In genomic region chr14:29724991-29725390, GRCh38 we compare ENCODE assay signal across 11 cellular contexts.
A peak's percentile ranks its signal among the peaks of the same experiment; 100 is the strongest.
DNase-seq lines count a peak whose midpoint lies in the region; ATAC-seq and TF ChIP-seq lines count a peak whose summit lies in the region.
"Had no signal": no experiment of that assay in that cellular context is flagged by ENCODE, and none has a peak within 500 bp of the region (broad histone marks: within the 10 kb centered on the region; RNA-seq: fewer than 3 reads in every experiment).

No MANE protein-coding gene starts in this region.

- no peaks in the 10 kb centered on the region for H3K9me3 Mint-ChIP-seq in activated CD8-positive, alpha-beta T cell treated with anti-CD3 and anti-CD28 coated beads for 36 hours

- no peaks in the 10 kb centered on the region for H3K36me3 Mint-ChIP-seq in activated CD8-positive, alpha-beta T cell treated with anti-CD3 and anti-CD28 coated beads for 36 hours (ENCODE audit: low read depth)

- no peaks in the 10 kb centered on the region for H3K27me3 Mint-ChIP-seq in activated CD8-positive, alpha-beta T cell treated with anti-CD3 and anti-CD28 coated beads for 36 hours
- H3K27me3 Mint-ChIP-seq: activated CD4-positive, alpha-beta T cell treated with anti-CD3 and anti-CD28 coated beads for 36 hours had no signal

- intact Hi-C loops in sciatic nerve (cut with DNase I): no loop called here
- intact Hi-C loops in activated CD8-positive, alpha-beta T cell treated with anti-CD3 and anti-CD28 coated beads for 36 hours (cut with micrococcal nuclease): no loop called here

- TF ChIP-seq CTCF in fibroblast of the aortic adventitia (IDR thresholded peaks at IDR 0.05; ENCODE audit: insufficient read depth, low read length): no peak
- no peak for TF ChIP-seq CTCF in activated CD8-positive, alpha-beta T cell treated with anti-CD3 and anti-CD28 coated beads for 36 hours (IDR thresholded peaks at IDR 0.05)

- ATAC-seq in sciatic nerve: peak; percentile 85
- ATAC-seq in activated CD8-positive, alpha-beta T cell treated with anti-CD3 and anti-CD28 coated beads for 36 hours: no peak
- ATAC-seq: activated CD4-positive, alpha-beta T cell treated with anti-CD3 and anti-CD28 coated beads for 36 hours had no signal

- no peak overlapping the region for H3K27ac Mint-ChIP-seq in activated CD8-positive, alpha-beta T cell treated with anti-CD3 and anti-CD28 coated beads for 36 hours
- H3K27ac Mint-ChIP-seq: activated CD4-positive, alpha-beta T cell treated with anti-CD3 and anti-CD28 coated beads for 36 hours; activated naive CD4-positive, alpha-beta T cell treated with anti-CD3 and anti-CD28 coated beads for 36 hours had no signal

- no peaks in the 10 kb centered on the region for H3K4me1 Mint-ChIP-seq in activated CD8-positive, alpha-beta T cell treated with anti-CD3 and anti-CD28 coated beads for 36 hours (ENCODE audit: low read depth)
- H3K4me1 Mint-ChIP-seq: activated CD4-positive, alpha-beta T cell treated with anti-CD3 and anti-CD28 coated beads for 36 hours had no signal

- CTCF ChIA-PET in activated CD8-positive, alpha-beta T cell treated with anti-CD3 and anti-CD28 coated beads for 36 hours (lab: Charles Lee): no interaction called here

- no peak overlapping the region for H3K4me3 ChIP-seq in fibroblast of the aortic adventitia (ENCODE audit: low read depth, low read length)
- H3K4me3 ChIP-seq: thyroid gland had no signal

- H3K4me3 Mint-ChIP-seq in activated CD8-positive, alpha-beta T cell treated with anti-CD3 and anti-CD28 coated beads for 36 hours: no peak overlapping the region
- H3K4me3 Mint-ChIP-seq: activated CD4-positive, alpha-beta T cell treated with anti-CD3 and anti-CD28 coated beads for 36 hours; activated naive CD4-positive, alpha-beta T cell treated with anti-CD3 and anti-CD28 coated beads for 36 hours had no signal

- POLR2A ChIA-PET in activated CD8-positive, alpha-beta T cell treated with anti-CD3 and anti-CD28 coated beads for 36 hours (lab: Charles Lee): no interaction called here

- peak; percentile 1 for DNase-seq in SIG-M5 treated with dmso at 0.1 percent for 504 hours (lab: John Stamatoyannopoulos, UW; ENCODE audit: unreplicated experiment)
- no peak for DNase-seq in SIG-M5 (lab: John Stamatoyannopoulos, UW)
- peak; percentile 71 for DNase-seq in NCI-H748 treated with DMSO at 0.1 percent for 48 hours (lab: John Stamatoyannopoulos, UW)
- peak; percentile 18 for DNase-seq in fibroblast of the aortic adventitia (ENCODE audit: low read depth)
- DNase-seq in sciatic nerve (ENCODE audit: low spot score): no peak
- no peak for DNase-seq in glomerular visceral epithelial cell (ENCODE audit: extremely low spot score)
- no peak for DNase-seq in DMS79 treated with DMSO at 0.1 percent for 48 hours (lab: John Stamatoyannopoulos, UW)
- DNase-seq in activated CD8-positive, alpha-beta T cell treated with anti-CD3 and anti-CD28 coated beads for 36 hours: no peak
- DNase-seq: activated CD4-positive, alpha-beta T cell treated with anti-CD3 and anti-CD28 coated beads for 36 hours; activated naive CD4-positive, alpha-beta T cell treated with anti-CD3 and anti-CD28 coated beads for 36 hours; thyroid gland had no signal

Comparison
In these comparisons a context has a peak if more than half of its experiments do, and no peak if none do; other contexts are left out.
1. DNase-seq: peak in SIG-M5 treated with dmso at 0.1 percent for 504 hours (single experiment), NCI-H748 treated with DMSO at 0.1 percent for 48 hours (single experiment) and fibroblast of the aortic adventitia (single experiment); none in SIG-M5 (single experiment), sciatic nerve (single experiment), glomerular visceral epithelial cell (single experiment), DMS79 treated with DMSO at 0.1 percent for 48 hours (single experiment) and activated CD8-positive, alpha-beta T cell treated with anti-CD3 and anti-CD28 coated beads for 36 hours (single experiment).